10 cellular contexts compared by ENCODE assay signal in genomic region chr3:151283907-151284461, GRCh38. TPM values are rescaled to one million over a fixed set of nuclear protein-coding genes. Genes with fewer than 3 reads are reported as not detected.
DNase-seq lines count a peak whose midpoint lies in the region; TF ChIP-seq lines count a peak whose summit lies in the region.
"Had no signal": no experiment of that assay in that cellular context is flagged by ENCODE, and none has a peak within 500 bp of the region (broad histone marks: within the 10 kb centered on the region; RNA-seq: fewer than 3 reads in every experiment).

No MANE protein-coding gene starts in this region.

- peak overlapping the region in 3 of 4 donors; percentile 6 to 30 (median 17) for H3K27ac ChIP-seq in Peyer's patch
- no peak overlapping the region for H3K27ac ChIP-seq in endodermal cell (ENCODE audit: low read depth, low read length)
- peak overlapping the region; percentile 24 for H3K27ac ChIP-seq in osteoblast (ENCODE audit: low read depth, low read length)

- H4K20me1 ChIP-seq in osteoblast (ENCODE audit: insufficient read depth, low read length) = no peaks in the 10 kb centered on the region

- H3K79me2 ChIP-seq in osteoblast (ENCODE audit: insufficient read depth, low read length) = no peaks in the 10 kb centered on the region

- no peak overlapping the region for H2AFZ ChIP-seq in osteoblast (ENCODE audit: low read length)

- peak overlapping the region; percentile 49 for H3K27ac Mint-ChIP-seq in endodermal cell
- H3K27ac Mint-ChIP-seq: memory B cell had no signal

- H3K4me3 Mint-ChIP-seq in endodermal cell = no peak overlapping the region
- H3K4me3 Mint-ChIP-seq: memory B cell had no signal

- no peaks in the 10 kb centered on the region for H3K36me3 ChIP-seq in Peyer's patch
- H3K36me3 ChIP-seq in endodermal cell (ENCODE audit: control insufficient read depth, insufficient read depth, low read length) = no peaks in the 10 kb centered on the region
- H3K36me3 ChIP-seq in osteoblast (ENCODE audit: insufficient read depth, low read length) = no peaks in the 10 kb centered on the region
- H3K36me3 ChIP-seq in H7 (replicated peaks; ENCODE audit: control insufficient read depth, insufficient read depth, low read length) = no peaks in the 10 kb centered on the region; the same call in 1 of the 2 replicates
- H3K36me3 ChIP-seq: ascending aorta had no signal

- TF ChIP-seq CTCF in Peyer's patch (IDR thresholded peaks at IDR 0.05) = no peak
- TF ChIP-seq CTCF in endodermal cell (conservative IDR thresholded peaks at IDR 0.05) = no peak
- no peak for TF ChIP-seq CTCF in osteoblast (IDR thresholded peaks at IDR 0.05; ENCODE audit: extremely low read depth, low read depth, low read length)
- no peak for TF ChIP-seq CTCF in lower leg skin (IDR thresholded peaks at IDR 0.05)

- peaks cover 28% of the 10 kb centered on the region for H3K4me1 Mint-ChIP-seq in endodermal cell

- H3K27me3 Mint-ChIP-seq in endodermal cell (ENCODE audit: insufficient read depth) = peaks cover 8% of the 10 kb centered on the region
- H3K27me3 Mint-ChIP-seq: memory B cell had no signal

- DNase-seq in Daoy (ENCODE audit: low read depth) (peak; percentile 61), Peyer's patch (no peak), endodermal cell (no peak), osteoblast (ENCODE audit: insufficient read length, low spot score, missing footprints) (no peak), SW 1271 (lab: John Stamatoyannopoulos, UW) (no peak), H7 (no peak), lower leg skin (ENCODE audit: low spot score in 2 of 2) (no peak), NCI-H1930 (lab: John Stamatoyannopoulos, UW) (no peak)

- H3K9ac ChIP-seq in endodermal cell (ENCODE audit: extremely low read depth, low read length, poor library complexity, severe bottlenecking) = no peak overlapping the region

- H3K4me1 ChIP-seq in Peyer's patch (peaks cover 0 to 6% (median 0%) of the 10 kb centered on the region in 4 donors), endodermal cell (ENCODE audit: control insufficient read depth, insufficient read depth, low read length) (peaks cover 4% of the 10 kb centered on the region), osteoblast (ENCODE audit: insufficient read depth, low read length) (peaks cover 6% of the 10 kb centered on the region)

- H3K4me2 ChIP-seq in osteoblast (ENCODE audit: insufficient read depth, low read length) = no peak overlapping the region

- H3K27me3 ChIP-seq in Peyer's patch (no peaks in the 10 kb centered on the region), endodermal cell (ENCODE audit: control insufficient read depth, insufficient read depth, low read length, poor library complexity, severe bottlenecking) (no peaks in the 10 kb centered on the region), osteoblast (ENCODE audit: insufficient read depth, low read length) (no peaks in the 10 kb centered on the region), H7 (ENCODE audit: control insufficient read depth, insufficient read depth, low read length) (no peaks in the 10 kb centered on the region)
- H3K27me3 ChIP-seq: ascending aorta had no signal

- intact Hi-C loops in lower leg skin (cut with DNase I; ENCODE audit: low total_unique reads) = loop anchor here (10.0 kb wide), 1 partner anchor 59 kb away; no protein-coding TSS in a partner anchor

- no peaks in the 10 kb centered on the region for H3K9me3 Mint-ChIP-seq in endodermal cell
- H3K9me3 Mint-ChIP-seq: memory B cell had no signal

- TF ChIP-seq POLR2A in Peyer's patch (IDR thresholded peaks at IDR 0.05) (no peak), lower leg skin (IDR thresholded peaks at IDR 0.05) (no peak)

- H3K4me3 ChIP-seq in Peyer's patch = no peak overlapping the region
- H3K4me3 ChIP-seq in endodermal cell (ENCODE audit: low read length) = no peak overlapping the region
- no peak overlapping the region for H3K4me3 ChIP-seq in osteoblast (ENCODE audit: insufficient read depth, low read length)
- no peak overlapping the region for H3K4me3 ChIP-seq in H7 (ENCODE audit: insufficient read depth, low read depth, low read length)
- no peak overlapping the region for H3K4me3 ChIP-seq in lower leg skin (ENCODE audit: low read depth, poor library complexity, severe bottlenecking)
- H3K4me3 ChIP-seq: ascending aorta had no signal

- WGBS in endodermal cell (ENCODE audit: insufficient coverage in 1 of 2, insufficient read length in 1 of 2), 2 experiments = 80 to 94% methylated on average over 4 to 5 of the region's 5 CpGs
- WGBS in lower leg skin, 2 donors = 38 to 46% methylated on average over 5 of the region's 5 CpGs

- H3K36me3 Mint-ChIP-seq in endodermal cell (ENCODE audit: low read depth) = no peaks in the 10 kb centered on the region
- H3K36me3 Mint-ChIP-seq: memory B cell had no signal

- H3K9me3 ChIP-seq in Peyer's patch (no peaks in the 10 kb centered on the region), endodermal cell (ENCODE audit: control insufficient read depth, low read length) (no peaks in the 10 kb centered on the region), osteoblast (ENCODE audit: low read depth, low read length) (no peaks in the 10 kb centered on the region)
- H3K9me3 ChIP-seq: ascending aorta had no signal

RNA-seq across cellular contexts. Expression of gene P2RY14, which starts 5.6 kb away (rescaled TPM):
- not detected in 2 replicates for total RNA-seq in Daoy (2014; rRNA removed; shearing (Covaris generic))
- 1 to 10 TPM; 1.2 to 3.6 (median 2.0) TPM for total RNA-seq in Peyer's patch
- total RNA-seq in endodermal cell = not detected
- not detected for polyA plus RNA-seq in endodermal cell (2013, experiment 1 of 2)
- polyA plus RNA-seq in endodermal cell (2013, experiment 2 of 2) = not detected
- not detected in 2 replicates for total RNA-seq in osteoblast
- total RNA-seq in H7 (2014; rRNA removed; shearing (Covaris generic)) = not detected in 2 replicates
- total RNA-seq in lower leg skin = 1 to 10 TPM; 1.8 to 3.7 (median 2.8) TPM

RNA-seq across cellular contexts. Expression of gene GPR87, which starts 32.6 kb away (rescaled TPM):
- 0.40 and 0.77 TPM in 2 replicates for total RNA-seq in Daoy (2014; rRNA removed; shearing (Covaris generic))
- not detected for total RNA-seq in Peyer's patch
- not detected for total RNA-seq in endodermal cell
- polyA plus RNA-seq in endodermal cell (2013, experiment 1 of 2) = 0.14 TPM
- 0.29 TPM for polyA plus RNA-seq in endodermal cell (2013, experiment 2 of 2)
- not detected in 2 replicates for total RNA-seq in osteoblast
- total RNA-seq in H7 (2014; rRNA removed; shearing (Covaris generic)) = 0.21 TPM in 1 of 2 replicates, not detected in the other
- total RNA-seq in lower leg skin = 10 to 100 TPM; 24.2 to 68.5 (median 55.4) TPM
- total RNA-seq: ascending aorta had no signal

RNA-seq across cellular contexts. Expression of gene P2RY13, which starts 45.4 kb away (rescaled TPM):
- not detected in 2 replicates for total RNA-seq in Daoy (2014; rRNA removed; shearing (Covaris generic))
- total RNA-seq in Peyer's patch (1 to 10 TPM in 1 of 4 donors, under 1 TPM in 1, not detected in 2; 0.67 to 1.7 TPM), endodermal cell (not detected), osteoblast (not detected in 2 replicates), lower leg skin (1 to 10 TPM in 1 of 4 donors, under 1 TPM in 3; 0.34 to 1.2 (median 0.58) TPM)
- polyA plus RNA-seq in endodermal cell (2013, experiment 1 of 2) = not detected
- polyA plus RNA-seq in endodermal cell (2013, experiment 2 of 2) = not detected
- total RNA-seq in H7 (2014; rRNA removed; shearing (Covaris generic)) = not detected in 2 replicates

Comparison
In these comparisons a context has a peak if more than half of its experiments do, and no peak if none do; other contexts are left out.
1. RNA of gene GPR87, which starts 32.6 kb away (total RNA-seq): 24.2 to 68.5 TPM in lower leg skin; 0.40 to 0.77 TPM in Daoy, 0.21 TPM in H7, not detected in endodermal cell, not detected in Peyer's patch and not detected in osteoblast; every median in the first group is over 10 times any median in the second.